1 cellular context compared by ENCODE assay signal in genomic region chr3:194075802-194076460, GRCh38.
TF ChIP-seq lines count a peak whose summit lies in the region.

No MANE protein-coding gene starts in this region.

TF ChIP-seq in K562, 482 proteins besides CTCF, POLR2A, EP300 and RAD21 (continued from another document and continues in another):
- TF ChIP-seq ZNF449 (CRISPR knock-in tag; IDR thresholded peaks at IDR 0.05) (no peak), FUS (optimal IDR thresholded peaks at IDR 0.05; ENCODE audit: low read depth, low read length) (no peak), TARDBP (IDR thresholded peaks at IDR 0.05) (no peak), CREB3L1 (IDR thresholded peaks at IDR 0.05; ENCODE audit: borderline replicate concordance, low read depth) (no peak), SOX6 (IDR thresholded peaks at IDR 0.05) (peak; percentile 38; the same call in 1 of the 2 replicates), TAL1 (IDR thresholded peaks at IDR 0.05) (no peak), ESRRA (IDR thresholded peaks at IDR 0.05; ENCODE audit: borderline replicate concordance, low read depth) (peak; percentile 65; the same call in 1 of the 2 replicates), SMAD4 (CRISPR knock-in tag; conservative IDR thresholded peaks at IDR 0.05) (0 out of 2 replicates have a peak, but pooled peaks have one; percentile 22), ZNF79 (CRISPR knock-in tag; IDR thresholded peaks at IDR 0.05; ENCODE audit: low read depth) (no peak), CBX1 (IDR thresholded peaks at IDR 0.05; ENCODE audit: low read depth) (no peak), FOXP4 (CRISPR knock-in tag; IDR thresholded peaks at IDR 0.05; ENCODE audit: borderline replicate concordance) (no peak), ARNT (IDR thresholded peaks at IDR 0.05) (no peak), TOE1 (IDR thresholded peaks at IDR 0.05; ENCODE audit: borderline replicate concordance) (no peak), TOE1 (CRISPR knock-in tag; IDR thresholded peaks at IDR 0.05; ENCODE audit: borderline replicate concordance, low read depth) (no peak), ZNF592 (IDR thresholded peaks at IDR 0.05) (peak; percentile 36; the same call in 1 of the 2 replicates), ZBTB17 (CRISPR knock-in tag; IDR thresholded peaks at IDR 0.05) (no peak), ADNP (tag; IDR thresholded peaks at IDR 0.05) (no peak), CTBP1 (IDR thresholded peaks at IDR 0.05; ENCODE audit: borderline replicate concordance) (no peak), ZNF780A (CRISPR knock-in tag; IDR thresholded peaks at IDR 0.05) (no peak), ZNF12 (CRISPR knock-in tag; IDR thresholded peaks at IDR 0.05) (no peak), ZNF76 (CRISPR knock-in tag; IDR thresholded peaks at IDR 0.05; ENCODE audit: borderline replicate concordance) (no peak), U2AF1 (optimal IDR thresholded peaks at IDR 0.05; ENCODE audit: low read depth, low read length) (no peak), PTRF (tag; IDR thresholded peaks at IDR 0.05) (no peak), ZNF518B (CRISPR knock-in tag; IDR thresholded peaks at IDR 0.05) (no peak), TFAP4 (CRISPR knock-in tag; IDR thresholded peaks at IDR 0.05; ENCODE audit: borderline replicate concordance) (0 out of 2 replicates have a peak, but pooled peaks have one; percentile 16), SNAPC5 (CRISPR knock-in tag; IDR thresholded peaks at IDR 0.05) (no peak), FOXA3 (CRISPR knock-in tag; conservative IDR thresholded peaks at IDR 0.05 in 1 of 2, IDR thresholded peaks at IDR 0.05 in 1 of 2) (peak in 1 of 2 experiments; percentile 85; a peak in 3 of 4 replicates), HMBOX1 (IDR thresholded peaks at IDR 0.05) (peak; percentile 51), GTF2F1 (IDR thresholded peaks at IDR 0.05; ENCODE audit: low read depth, low read length) (no peak), NR2C2 (CRISPR knock-in tag; IDR thresholded peaks at IDR 0.05) (no peak), NR2C2 (tag; IDR thresholded peaks at IDR 0.05) (peak; percentile 63), NR0B1 (IDR thresholded peaks at IDR 0.05; ENCODE audit: partially characterized antibody) (no peak), HEY1 (CRISPR knock-in tag; IDR thresholded peaks at IDR 0.05; ENCODE audit: borderline replicate concordance) (no peak), JUND (IDR thresholded peaks at IDR 0.05; ENCODE audit: borderline replicate concordance, low read depth, low read length) (0 out of 2 replicates have a peak, but pooled peaks have one; percentile 14), JUND (tag; IDR thresholded peaks at IDR 0.05; ENCODE audit: borderline replicate concordance, low read depth, low read length) (0 out of 3 replicates have a peak, but pooled peaks have one; percentile 28), SUPT5H (IDR thresholded peaks at IDR 0.05) (no peak), TBP (optimal IDR thresholded peaks at IDR 0.05; ENCODE audit: low read depth, low read length) (no peak), GATA2 (CRISPR knock-in tag; IDR thresholded peaks at IDR 0.05) (no peak), RBM14 (IDR thresholded peaks at IDR 0.05; ENCODE audit: borderline replicate concordance, insufficient read depth, low read depth, low read length) (no peak), RCOR1 (IDR thresholded peaks at IDR 0.05; ENCODE audit: borderline replicate concordance in 1 of 2, low read depth in 2 of 2, low read length in 2 of 2) (0 out of 4 replicates have a peak, but pooled peaks of 1 of the 2 experiments have one; percentile 41), ZNF695 (CRISPR knock-in tag; IDR thresholded peaks at IDR 0.05) (no peak), FOXJ2 (tag; IDR thresholded peaks at IDR 0.05) (0 out of 2 replicates have a peak, but pooled peaks have one; percentile 32), ZNF253 (CRISPR knock-in tag; conservative IDR thresholded peaks at IDR 0.05) (no peak), YY1 (IDR thresholded peaks at IDR 0.05; ENCODE audit: borderline replicate concordance in 1 of 3, control insufficient read depth in 1 of 3, extremely low read depth in 1 of 3, insufficient read depth in 3 of 3, insufficient read length in 1 of 3, insufficient replicate concordance in 2 of 3, low read depth in 1 of 3, low read length in 2 of 3) (peak in 1 of 3 experiments; percentile 60), SAFB2 (IDR thresholded peaks at IDR 0.05; ENCODE audit: borderline replicate concordance, low read depth, low read length, severe bottlenecking) (no peak), ZHX1 (conservative IDR thresholded peaks at IDR 0.05; ENCODE audit: low read length) (no peak)
